In the genomic region with DNA sequence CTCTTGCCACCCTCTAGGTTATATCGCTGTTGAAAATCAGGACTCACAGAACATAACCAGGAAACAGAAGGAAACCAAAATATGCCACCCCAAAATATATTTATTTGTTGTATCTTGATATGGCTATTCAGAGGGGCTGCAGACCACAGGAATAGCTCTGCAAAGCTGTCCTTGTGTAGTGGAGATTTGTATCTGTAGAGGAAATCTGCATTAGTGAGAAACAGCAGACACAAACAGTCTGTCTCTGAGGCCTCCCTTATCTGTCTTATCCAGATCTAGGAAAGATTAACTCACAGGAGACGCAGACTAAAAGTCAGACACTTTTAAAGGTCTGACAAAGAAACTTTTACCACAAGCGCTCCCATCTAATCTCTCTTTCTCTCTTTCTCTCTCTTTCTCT, we compare ENCODE assay signal across 34 cellular contexts. TPM values are rescaled to one million over a fixed set of nuclear protein-coding genes. Genes with fewer than 3 reads are reported as not detected.
DNase-seq lines count a peak whose midpoint lies in the region; ATAC-seq and TF ChIP-seq lines count a peak whose summit lies in the region.
"Had no signal": no experiment of that assay in that cellular context is flagged by ENCODE, and none has a peak within 500 bp of the region (broad histone marks: within the 10 kb centered on the region; RNA-seq: fewer than 3 reads in every experiment).

No MANE protein-coding gene starts in this region.

- TF ChIP-seq CTCF in H9 (conservative IDR thresholded peaks at IDR 0.05): no peak
- TF ChIP-seq CTCF in SK-N-SH (IDR thresholded peaks at IDR 0.05): no peak
- TF ChIP-seq CTCF in endodermal cell (conservative IDR thresholded peaks at IDR 0.05): no peak
- no peak for TF ChIP-seq CTCF in osteoblast (IDR thresholded peaks at IDR 0.05; ENCODE audit: extremely low read depth, low read depth, low read length)

- no peak overlapping the region for H3T11ph ChIP-seq in H9 (ENCODE audit: low read length)

- H3K14ac ChIP-seq in H9 (ENCODE audit: insufficient read depth, low read length): no peak overlapping the region

- H3K27ac ChIP-seq in H9 (ENCODE audit: insufficient read length, low read depth, low read length) (no peak overlapping the region), SK-N-SH (ENCODE audit: low read depth in 2 of 2, low read length in 1 of 2) (no peak overlapping the region), endodermal cell (ENCODE audit: low read depth, low read length) (no peak overlapping the region), osteoblast (ENCODE audit: low read depth, low read length) (no peak overlapping the region), aorta (ENCODE audit: low read depth in 1 of 2, low read length in 2 of 2) (no peak overlapping the region)
- H3K27ac ChIP-seq: ascending aorta; BLaER1 treated with 17β-estradiol and CSF1 and Interleukin-3, amounts not matched to agents 10 nM and 100 nM; ovary; right atrium auricular region; spleen; vagina had no signal

- H3K18ac ChIP-seq in H9 (ENCODE audit: insufficient read length, low read depth, low read length): no peak overlapping the region

- H3K9me2 ChIP-seq in SK-N-SH: no peaks in the 10 kb centered on the region

- H4K8ac ChIP-seq in H9 (replicated peaks; ENCODE audit: insufficient read length, low read depth, low read length): no peak overlapping the region

- H3K4me3 Mint-ChIP-seq in H9: peak overlapping the region in 1 of 2 experiments; percentile 6; a peak in 1 of 5 replicates
- no peak overlapping the region for H3K4me3 Mint-ChIP-seq in endodermal cell
- H3K4me3 Mint-ChIP-seq: activated CD4-positive, alpha-beta T cell treated with anti-CD3 and anti-CD28 coated beads, Interleukin-2, amount 10 ng/mL, durations not matched to agents 7 days and 5 days; activated naive CD4-positive, alpha-beta T cell treated with anti-CD3 and anti-CD28 coated beads, Interleukin-2, amount 10 ng/mL, durations not matched to agents 7 days and 5 days; central memory CD8-positive, alpha-beta T cell; naive B cell; stimulated activated effector memory CD8-positive, alpha-beta T cell treated with anti-CD3 and anti-CD28 coated beads, Interleukin-12 subunit alpha, Interleukin-12 subunit beta, amount 100 ng/mL, for 72 hours; T-helper 1 cell treated with Interleukin-12 subunit alpha and Interleukin-12 subunit beta and Interleukin-4 antibody, amounts not matched to agents 30 μg/mL and 1 μg/mL, for 36 hours had no signal

- H3K27me3 ChIP-seq in H9 (ENCODE audit: insufficient read depth, low read length) (no peaks in the 10 kb centered on the region), SK-N-SH (ENCODE audit: insufficient read depth) (no peaks in the 10 kb centered on the region; the same call in 1 of the 2 replicates), endodermal cell (ENCODE audit: control insufficient read depth, insufficient read depth, low read length, poor library complexity, severe bottlenecking) (no peaks in the 10 kb centered on the region), osteoblast (ENCODE audit: insufficient read depth, low read length) (no peaks in the 10 kb centered on the region), aorta (ENCODE audit: control insufficient read depth in 1 of 2, insufficient read depth in 2 of 2, low read length in 1 of 2) (no peaks in the 10 kb centered on the region)
- H3K27me3 ChIP-seq: ascending aorta; BLaER1 treated with 17β-estradiol and CSF1 and Interleukin-3, amounts not matched to agents 10 nM and 100 nM; dorsolateral prefrontal cortex; ovary; right atrium auricular region; spleen; vagina had no signal

- H3K4ac ChIP-seq in H9 (ENCODE audit: low read depth, low read length): no peak overlapping the region

- TF ChIP-seq EP300 in SK-N-SH (IDR thresholded peaks at IDR 0.05; ENCODE audit: borderline replicate concordance in 1 of 2, low read depth in 1 of 2, low read length in 1 of 2): no peak

- peak overlapping the region in 2 of 3 experiments; percentile 30 to 35; a peak in 3 of 7 replicates for H3K27ac Mint-ChIP-seq in H9
- H3K27ac Mint-ChIP-seq in endodermal cell: no peak overlapping the region
- H3K27ac Mint-ChIP-seq: activated CD4-positive, alpha-beta T cell treated with anti-CD3 and anti-CD28 coated beads, Interleukin-2, amount 10 ng/mL, durations not matched to agents 7 days and 5 days; activated naive CD4-positive, alpha-beta T cell treated with anti-CD3 and anti-CD28 coated beads, Interleukin-2, amount 10 ng/mL, durations not matched to agents 7 days and 5 days; stimulated activated effector memory CD8-positive, alpha-beta T cell treated with anti-CD3 and anti-CD28 coated beads, Interleukin-12 subunit alpha, Interleukin-12 subunit beta, amount 100 ng/mL, for 72 hours; T-helper 1 cell treated with Interleukin-12 subunit alpha and Interleukin-12 subunit beta and Interleukin-4 antibody, amounts not matched to agents 30 μg/mL and 1 μg/mL, for 36 hours had no signal

- H3K4me2 ChIP-seq in H9 (ENCODE audit: insufficient read depth, insufficient read length, low read length): no peak overlapping the region
- H3K4me2 ChIP-seq in SK-N-SH: no peak overlapping the region
- no peak overlapping the region for H3K4me2 ChIP-seq in osteoblast (ENCODE audit: insufficient read depth, low read length)
- H3K4me2 ChIP-seq: BLaER1 treated with 17β-estradiol and CSF1 and Interleukin-3, amounts not matched to agents 10 nM and 100 nM had no signal

- H4K5ac ChIP-seq in H9 (ENCODE audit: insufficient read length, low read depth, low read length): no peak overlapping the region

- H3F3A ChIP-seq in SK-N-SH (replicated peaks; ENCODE audit: insufficient read depth): no peaks in the 10 kb centered on the region

- H3K9me3 Mint-ChIP-seq in H9 (no peaks in the 10 kb centered on the region), endodermal cell (no peaks in the 10 kb centered on the region)
- H3K9me3 Mint-ChIP-seq: activated CD4-positive, alpha-beta T cell treated with anti-CD3 and anti-CD28 coated beads, Interleukin-2, amount 10 ng/mL, durations not matched to agents 7 days and 5 days; activated naive CD4-positive, alpha-beta T cell treated with anti-CD3 and anti-CD28 coated beads, Interleukin-2, amount 10 ng/mL, durations not matched to agents 7 days and 5 days; central memory CD8-positive, alpha-beta T cell; stimulated activated effector memory CD8-positive, alpha-beta T cell treated with anti-CD3 and anti-CD28 coated beads, Interleukin-12 subunit alpha, Interleukin-12 subunit beta, amount 100 ng/mL, for 72 hours; T-helper 1 cell treated with Interleukin-12 subunit alpha and Interleukin-12 subunit beta and Interleukin-4 antibody, amounts not matched to agents 30 μg/mL and 1 μg/mL, for 36 hours had no signal

- no peak overlapping the region for H2AK5ac ChIP-seq in H9 (ENCODE audit: insufficient read length, low read length)

- POLR2A ChIA-PET in SK-N-SH (lab: Yijun Ruan, JAX): no interaction called here

- H2BK120ac ChIP-seq in H9 (ENCODE audit: low read depth, low read length, poor library complexity, severe bottlenecking): no peak overlapping the region

- H4K91ac ChIP-seq in H9 (ENCODE audit: insufficient read length, low read depth, low read length): no peak overlapping the region

- CTCF ChIA-PET in SK-N-SH (lab: Yijun Ruan, JAX): interaction anchor here (2.4 kb wide), 1 partner anchor 203 kb away, joined by 10 read pairs; no protein-coding TSS in a partner anchor

- DNase-seq in H9: no peak
- no peak for DNase-seq in SK-N-SH
- no peak for DNase-seq in endodermal cell
- peak; percentile 48 for DNase-seq in osteoblast (ENCODE audit: insufficient read length, low spot score, missing footprints)
- no peak for DNase-seq in aorta
- DNase-seq in KG1 (lab: John Stamatoyannopoulos, UW): no peak
- DNase-seq in Ammon's horn (ENCODE audit: low spot score): no peak
- DNase-seq: activated CD4-positive, alpha-beta T cell treated with anti-CD3 and anti-CD28 coated beads, Interleukin-2, amount 10 ng/mL, durations not matched to agents 7 days and 5 days; activated naive CD4-positive, alpha-beta T cell treated with anti-CD3 and anti-CD28 coated beads, Interleukin-2, amount 10 ng/mL, durations not matched to agents 7 days and 5 days; Caco-2; DMS79 treated with DMSO at 0.1 percent for 48 hours; dorsolateral prefrontal cortex; glutamatergic neuron; left cardiac atrium; naive B cell; NCI-H1105; NCI-H2029 treated with DMSO at 0.1 percent for 48 hours; NCI-H345; NCI-H748 treated with DMSO at 0.1 percent for 48 hours; ovary; SHP77; spleen; stimulated activated CD4-positive, alpha-beta T cell treated with anti-CD3 and anti-CD28 coated beads, Interleukin-2, amount 100 ng/mL, for 48 hours had no signal

- intact Hi-C loops in aorta (cut with DNase I): loop anchor here in 1 of 2 donors (2.0 kb wide), 1 partner anchor 30 kb away; no protein-coding TSS in a partner anchor

- ATAC-seq in aorta (ENCODE audit: low FRiP score) (no peak), HG03039 (IDR thresholded peaks at IDR 0.05; ENCODE audit: unreplicated experiment) (no peak)
- ATAC-seq: GM12878; HCT116; HepG2; left cardiac atrium; stimulated activated effector memory CD8-positive, alpha-beta T cell treated with anti-CD3 and anti-CD28 coated beads, Interleukin-12 subunit alpha, Interleukin-12 subunit beta, amount 100 ng/mL, for 72 hours had no signal

- H3K9me3 ChIP-seq in H9 (ENCODE audit: control insufficient read depth, low read depth, low read length) (no peaks in the 10 kb centered on the region), SK-N-SH (no peaks in the 10 kb centered on the region), endodermal cell (ENCODE audit: control insufficient read depth, low read length) (no peaks in the 10 kb centered on the region), osteoblast (ENCODE audit: low read depth, low read length) (no peaks in the 10 kb centered on the region), aorta (ENCODE audit: control insufficient read depth, low read length) (no peaks in the 10 kb centered on the region)
- H3K9me3 ChIP-seq: ascending aorta; BLaER1 treated with 17β-estradiol and CSF1 and Interleukin-3, amounts not matched to agents 10 nM and 100 nM; Caco-2; ovary; right atrium auricular region; spleen; vagina had no signal

- H3K56ac ChIP-seq in H9 (ENCODE audit: insufficient read length, low read depth, low read length): no peak overlapping the region

- H3K23me2 ChIP-seq in H9 (ENCODE audit: insufficient read length, low read depth, low read length, poor library complexity, severe bottlenecking): no peaks in the 10 kb centered on the region

- H3K36me3 ChIP-seq in SK-N-SH (replicated peaks in 1 of 2; ENCODE audit: control insufficient read depth in 1 of 2, insufficient read depth in 2 of 2, low read length in 1 of 2) (no peaks in the 10 kb centered on the region), endodermal cell (ENCODE audit: control insufficient read depth, insufficient read depth, low read length) (no peaks in the 10 kb centered on the region), osteoblast (ENCODE audit: insufficient read depth, low read length) (no peaks in the 10 kb centered on the region), aorta (ENCODE audit: control insufficient read depth in 1 of 2, insufficient read depth in 2 of 2, low read length in 1 of 2) (no peaks in the 10 kb centered on the region)
- H3K36me3 ChIP-seq: ascending aorta; BLaER1 treated with 17β-estradiol and CSF1 and Interleukin-3, amounts not matched to agents 10 nM and 100 nM; ovary; right atrium auricular region; spleen; vagina had no signal

- no peaks in the 10 kb centered on the region for H3K79me1 ChIP-seq in H9 (ENCODE audit: insufficient read depth, low read depth, low read length, poor library complexity, severe bottlenecking)

- no peak overlapping the region for H2BK15ac ChIP-seq in H9 (ENCODE audit: low read depth, low read length)

- no peak for TF ChIP-seq RAD21 in SK-N-SH (IDR thresholded peaks at IDR 0.05; ENCODE audit: low read length)

- H3K4me1 ChIP-seq in H9 (ENCODE audit: insufficient read depth, low read length): no peaks in the 10 kb centered on the region
- H3K4me1 ChIP-seq in SK-N-SH (ENCODE audit: control insufficient read depth in 1 of 2, insufficient read depth in 2 of 2, low read depth in 1 of 2, low read length in 1 of 2): no peaks in the 10 kb centered on the region; a peak in 1 of 4 replicates
- H3K4me1 ChIP-seq in endodermal cell (ENCODE audit: control insufficient read depth, insufficient read depth, low read length): peaks cover 7% of the 10 kb centered on the region
- peaks cover 5% of the 10 kb centered on the region for H3K4me1 ChIP-seq in osteoblast (ENCODE audit: insufficient read depth, low read length)
- no peaks in the 10 kb centered on the region for H3K4me1 ChIP-seq in aorta (ENCODE audit: control insufficient read depth in 1 of 2, insufficient read depth in 2 of 2, low read length in 2 of 2)
- H3K4me1 ChIP-seq: Caco-2, right atrium auricular region had no signal

- H3K27me3 Mint-ChIP-seq in H9 (ENCODE audit: low read depth) (no peaks in the 10 kb centered on the region), endodermal cell (ENCODE audit: insufficient read depth) (no peaks in the 10 kb centered on the region)
- H3K27me3 Mint-ChIP-seq: activated naive CD4-positive, alpha-beta T cell treated with anti-CD3 and anti-CD28 coated beads, Interleukin-2, amount 10 ng/mL, durations not matched to agents 7 days and 5 days; central memory CD8-positive, alpha-beta T cell; naive B cell had no signal

- H3K79me2 ChIP-seq in H9 (ENCODE audit: insufficient read depth, low read length) (no peaks in the 10 kb centered on the region), SK-N-SH (ENCODE audit: insufficient read depth) (no peaks in the 10 kb centered on the region), osteoblast (ENCODE audit: insufficient read depth, low read length) (no peaks in the 10 kb centered on the region)

- H4K20me1 ChIP-seq in H9 (ENCODE audit: control insufficient read depth, insufficient read depth, insufficient read length) (no peaks in the 10 kb centered on the region), SK-N-SH (ENCODE audit: insufficient read depth) (no peaks in the 10 kb centered on the region), osteoblast (ENCODE audit: insufficient read depth, low read length) (no peaks in the 10 kb centered on the region)
- H4K20me1 ChIP-seq: BLaER1 treated with 17β-estradiol and CSF1 and Interleukin-3, amounts not matched to agents 10 nM and 100 nM had no signal

- H2BK12ac ChIP-seq in H9 (ENCODE audit: insufficient read length, low read depth, low read length): no peak overlapping the region

- no peak overlapping the region for H2BK5ac ChIP-seq in H9 (ENCODE audit: insufficient read length, low read length)

- WGBS in H9 (ENCODE audit: extremely low coverage, insufficient read length, low lambda C conversion rate): no CpG with 5 or more reads among the region's 3 CpGs
- 15% methylated on average over 3 of the region's 3 CpGs for WGBS in SK-N-SH (ENCODE audit: low lambda C conversion rate)
- WGBS in endodermal cell (ENCODE audit: insufficient coverage in 1 of 2, insufficient read length in 1 of 2), 2 experiments: 74% methylated on average over 2 to 3 of the region's 3 CpGs
- 66 to 78% methylated on average over 3 of the region's 3 CpGs for WGBS in aorta, 2 donors

- H3K23ac ChIP-seq in H9 (ENCODE audit: insufficient read length, low read depth, low read length): no peak overlapping the region

- H3K4me3 ChIP-seq in SK-N-SH (ENCODE audit: low read depth in 2 of 2, low read length in 1 of 2) (no peak overlapping the region), endodermal cell (ENCODE audit: low read length) (peak overlapping the region; percentile 59), osteoblast (ENCODE audit: insufficient read depth, low read length) (no peak overlapping the region), aorta (ENCODE audit: low read length in 2 of 2) (no peak overlapping the region)
- H3K4me3 ChIP-seq: ascending aorta; BLaER1 treated with 17β-estradiol and CSF1 and Interleukin-3, amounts not matched to agents 10 nM and 100 nM; dorsolateral prefrontal cortex; GM12878; ovary; right atrium auricular region; spleen; vagina had no signal

- H3K4me1 Mint-ChIP-seq in H9: peaks cover 30 to 36% of the 10 kb centered on the region in 2 experiments
- H3K4me1 Mint-ChIP-seq in endodermal cell: peaks cover 23% of the 10 kb centered on the region

- H3K36me3 Mint-ChIP-seq in H9 (ENCODE audit: insufficient read depth in 1 of 3, low read depth in 3 of 3) (no peaks in the 10 kb centered on the region), endodermal cell (ENCODE audit: low read depth) (no peaks in the 10 kb centered on the region)
- H3K36me3 Mint-ChIP-seq: activated naive CD4-positive, alpha-beta T cell treated with anti-CD3 and anti-CD28 coated beads, Interleukin-2, amount 10 ng/mL, durations not matched to agents 7 days and 5 days; naive B cell; stimulated activated effector memory CD8-positive, alpha-beta T cell treated with anti-CD3 and anti-CD28 coated beads, Interleukin-12 subunit alpha, Interleukin-12 subunit beta, amount 100 ng/mL, for 72 hours had no signal

- no peak overlapping the region for H2BK20ac ChIP-seq in H9 (ENCODE audit: low read depth, low read length, poor library complexity, severe bottlenecking)

- H3K9ac ChIP-seq in H9 (ENCODE audit: extremely low read depth, insufficient read length, low read length): no peak overlapping the region
- no peak overlapping the region for H3K9ac ChIP-seq in SK-N-SH
- no peak overlapping the region for H3K9ac ChIP-seq in endodermal cell (ENCODE audit: extremely low read depth, low read length, poor library complexity, severe bottlenecking)
- H3K9ac ChIP-seq: BLaER1 treated with 17β-estradiol and CSF1 and Interleukin-3, amounts not matched to agents 10 nM and 100 nM had no signal

- H2AFZ ChIP-seq in H9 (ENCODE audit: low read length) (no peak overlapping the region), SK-N-SH (ENCODE audit: low read depth) (no peak overlapping the region), osteoblast (ENCODE audit: low read length) (no peak overlapping the region)

RNA-seq across cellular contexts. Expression of a gene that starts 54.1 kb away (rescaled TPM):
- total RNA-seq in H9 (2021) (67.1 and 77.2 TPM in 2 replicates), endodermal cell (10 to 100 TPM; 57.9 to 70.1 TPM), osteoblast (56.9 and 66.2 TPM in 2 replicates), aorta (100 to 1,000 TPM; 101 to 122 TPM)
- polyA plus RNA-seq in SK-N-SH (2012; rRNA removed) (39.8 and 46.0 TPM in 2 replicates), aorta (1 to 10 TPM; 5.4 to 8.4 TPM)
- polyA plus RNA-seq in SK-N-SH (2012; cell fraction: cytosol; rRNA removed): 28.2 and 31.0 TPM in 2 replicates
- polyA plus RNA-seq in SK-N-SH (2012; cell fraction: nucleus; rRNA removed): 48.4 and 56.5 TPM in 2 replicates
- polyA plus RNA-seq in endodermal cell (2013, experiment 1 of 2): 143 TPM
- polyA plus RNA-seq in endodermal cell (2013, experiment 2 of 2): 152 TPM
